In genomic region chr12:123900898-123901376, GRCh38 we compare ENCODE assay signal across 9 cellular contexts.
DNase-seq lines count a peak whose midpoint lies in the region.
"Had no signal": no experiment of that assay in that cellular context is flagged by ENCODE, and none has a peak within 500 bp of the region (broad histone marks: within the 10 kb centered on the region; RNA-seq: fewer than 3 reads in every experiment).

No MANE protein-coding gene starts in this region.

- no peak overlapping the region for H3K27ac Mint-ChIP-seq in activated CD4-positive, alpha-beta T cell treated with anti-CD3 and anti-CD28 coated beads, Interleukin-2, amount 10 ng/mL, durations not matched to agents 7 days and 5 days

- no peaks in the 10 kb centered on the region for H3K36me3 Mint-ChIP-seq in activated CD4-positive, alpha-beta T cell treated with anti-CD3 and anti-CD28 coated beads, Interleukin-2, amount 10 ng/mL, durations not matched to agents 7 days and 5 days (ENCODE audit: low read depth)

- H3K4me1 Mint-ChIP-seq in activated CD4-positive, alpha-beta T cell treated with anti-CD3 and anti-CD28 coated beads, Interleukin-2, amount 10 ng/mL, durations not matched to agents 7 days and 5 days: peaks cover 8% of the 10 kb centered on the region

- CTCF ChIA-PET in activated CD4-positive, alpha-beta T cell treated with anti-CD3 and anti-CD28 coated beads, Interleukin-2, amount 10 ng/mL, durations not matched to agents 7 days and 5 days (lab: Charles Lee): interaction anchor here (1.2 kb wide), 1 partner anchor 132 kb away, joined by 3 read pairs; no protein-coding TSS in a partner anchor

- no peaks in the 10 kb centered on the region for H3K9me3 Mint-ChIP-seq in activated CD4-positive, alpha-beta T cell treated with anti-CD3 and anti-CD28 coated beads, Interleukin-2, amount 10 ng/mL, durations not matched to agents 7 days and 5 days

- peak; percentile 12 for DNase-seq in activated CD4-positive, alpha-beta T cell treated with anti-CD3 and anti-CD28 coated beads, Interleukin-2, amount 10 ng/mL, durations not matched to agents 7 days and 5 days
- no peak for DNase-seq in activated CD4-positive, alpha-beta T cell treated with anti-CD3 and anti-CD28 coated beads, Interleukin-2, amount 50 U/mL, for 4 hours
- peak; percentile 73 for DNase-seq in KBM-7
- peak; percentile 29 for DNase-seq in amniotic epithelial cell (ENCODE audit: low read depth)
- peak; percentile 2 for DNase-seq in renal cortical epithelial cell (ENCODE audit: low read depth)
- no peak for DNase-seq in germinal center (ENCODE audit: low spot score)
- no peak for DNase-seq in NCI-H1694 (lab: John Stamatoyannopoulos, UW)
- DNase-seq in EL: no peak
- DNase-seq: testis had no signal

- in situ Hi-C loops in KBM-7 (cut with MboI; ENCODE audit: low pct_unique_long_range_greater_than_20kb, low sequenced_read_pairs): no loop called here

- POLR2A ChIA-PET in activated CD4-positive, alpha-beta T cell treated with anti-CD3 and anti-CD28 coated beads, Interleukin-2, amount 10 ng/mL, durations not matched to agents 7 days and 5 days (lab: Charles Lee): no interaction called here

- H3K27me3 Mint-ChIP-seq in activated CD4-positive, alpha-beta T cell treated with anti-CD3 and anti-CD28 coated beads, Interleukin-2, amount 10 ng/mL, durations not matched to agents 7 days and 5 days: peaks cover 2% of the 10 kb centered on the region

- H3K4me3 Mint-ChIP-seq in activated CD4-positive, alpha-beta T cell treated with anti-CD3 and anti-CD28 coated beads, Interleukin-2, amount 10 ng/mL, durations not matched to agents 7 days and 5 days: no peak overlapping the region

Comparison
In these comparisons a context has a peak if more than half of its experiments do, and no peak if none do; other contexts are left out.
1. DNase-seq: peak in activated CD4-positive, alpha-beta T cell treated with anti-CD3 and anti-CD28 coated beads, Interleukin-2, amount 10 ng/mL, durations not matched to agents 7 days and 5 days (single experiment), KBM-7 (single experiment), amniotic epithelial cell (single experiment) and renal cortical epithelial cell (single experiment); none in activated CD4-positive, alpha-beta T cell treated with anti-CD3 and anti-CD28 coated beads, Interleukin-2, amount 50 U/mL, for 4 hours (0 of 2), germinal center (single experiment), NCI-H1694 (single experiment) and EL (single experiment).